ENCODE assay signal across 17 cellular contexts in genomic region chr14:64516969-64517368, GRCh38. TPM values are rescaled to one million over a fixed set of nuclear protein-coding genes. Genes with fewer than 3 reads are reported as not detected.
DNase-seq lines count a peak whose midpoint lies in the region; ATAC-seq and FAIRE-seq lines count a peak whose summit lies in the region.
"Had no signal": no experiment of that assay in that cellular context is flagged by ENCODE, and none has a peak within 500 bp of the region (broad histone marks: within the 10 kb centered on the region; RNA-seq: fewer than 3 reads in every experiment).

No MANE protein-coding gene starts in this region.

- FAIRE-seq in HTR-8/SVneo (lab: Jason Lieb, UNC): peak; percentile 97
- FAIRE-seq in RCC 7860 (lab: Jason Lieb, UNC): no peak
- FAIRE-seq: GM18507 had no signal

- intact Hi-C loops in left cardiac atrium (cut with DNase I): no loop called here

- no peak overlapping the region for H3K4me3 Mint-ChIP-seq in activated naive CD8-positive, alpha-beta T cell
- no peak overlapping the region for H3K4me3 Mint-ChIP-seq in activated naive CD8-positive, alpha-beta T cell treated with anti-CD3 and anti-CD28 coated beads for 36 hours
- H3K4me3 Mint-ChIP-seq in central memory CD8-positive, alpha-beta T cell: peak overlapping the region; percentile 37

- H3K27ac Mint-ChIP-seq in activated naive CD8-positive, alpha-beta T cell: peak overlapping the region; percentile 56
- no peak overlapping the region for H3K27ac Mint-ChIP-seq in activated naive CD8-positive, alpha-beta T cell treated with anti-CD3 and anti-CD28 coated beads for 36 hours
- peak overlapping the region; percentile 44 for H3K27ac Mint-ChIP-seq in central memory CD8-positive, alpha-beta T cell (ENCODE audit: low read depth)

- H3K9me3 Mint-ChIP-seq in activated naive CD8-positive, alpha-beta T cell (ENCODE audit: low read depth): no peaks in the 10 kb centered on the region
- no peaks in the 10 kb centered on the region for H3K9me3 Mint-ChIP-seq in activated naive CD8-positive, alpha-beta T cell treated with anti-CD3 and anti-CD28 coated beads for 36 hours
- no peaks in the 10 kb centered on the region for H3K9me3 Mint-ChIP-seq in central memory CD8-positive, alpha-beta T cell

- no peaks in the 10 kb centered on the region for H3K27me3 Mint-ChIP-seq in activated naive CD8-positive, alpha-beta T cell
- H3K27me3 Mint-ChIP-seq in activated naive CD8-positive, alpha-beta T cell treated with anti-CD3 and anti-CD28 coated beads for 36 hours: no peaks in the 10 kb centered on the region
- H3K27me3 Mint-ChIP-seq in central memory CD8-positive, alpha-beta T cell: no peaks in the 10 kb centered on the region

- peaks cover 60% of the 10 kb centered on the region for H3K4me1 Mint-ChIP-seq in activated naive CD8-positive, alpha-beta T cell (ENCODE audit: low read depth)
- peaks cover 39% of the 10 kb centered on the region for H3K4me1 Mint-ChIP-seq in activated naive CD8-positive, alpha-beta T cell treated with anti-CD3 and anti-CD28 coated beads for 36 hours
- peaks cover 46% of the 10 kb centered on the region for H3K4me1 Mint-ChIP-seq in central memory CD8-positive, alpha-beta T cell

- no peak for DNase-seq in activated naive CD8-positive, alpha-beta T cell treated with anti-CD3 and anti-CD28 coated beads for 36 hours
- DNase-seq in HTR-8/SVneo (ENCODE audit: insufficient read length, low spot score): no peak
- DNase-seq in central memory CD8-positive, alpha-beta T cell (ENCODE audit: low spot score in 2 of 2): no peak
- no peak for DNase-seq in cortex of kidney (lab: John Stamatoyannopoulos, UW)
- DNase-seq in left cardiac atrium: no peak
- no peak for DNase-seq in RCC 7860 (ENCODE audit: low spot score)
- DNase-seq: DMS 273 treated with DMSO at 0.1 percent for 48 hours; H7; Kasumi-1; NCI-H1436; NCI-H2081; NCI-H2227 treated with DMSO at 0.1 percent for 48 hours; NCI-H526; NK-92 treated with Interleukin-12 subunit alpha and Interleukin-12 subunit beta, amount 100 ng/mL, for 24 hours; PC-3 had no signal

- no peak for ATAC-seq in central memory CD8-positive, alpha-beta T cell (replicated peaks; ENCODE audit: extremely low read depth, poor library complexity, severe bottlenecking)
- ATAC-seq in left cardiac atrium: no peak
- ATAC-seq: PC-3 had no signal

- no peaks in the 10 kb centered on the region for H3K36me3 Mint-ChIP-seq in activated naive CD8-positive, alpha-beta T cell
- peaks cover 14% of the 10 kb centered on the region for H3K36me3 Mint-ChIP-seq in activated naive CD8-positive, alpha-beta T cell treated with anti-CD3 and anti-CD28 coated beads for 36 hours
- peaks cover 12% of the 10 kb centered on the region for H3K36me3 Mint-ChIP-seq in central memory CD8-positive, alpha-beta T cell (ENCODE audit: insufficient read depth)

RNA-seq across cellular contexts. Expression of gene ZBTB1, which starts 12.4 kb away (rescaled TPM):
- 10 to 100 TPM; 43.3 to 43.9 TPM for total RNA-seq in activated naive CD8-positive, alpha-beta T cell treated with anti-CD3 and anti-CD28 coated beads for 36 hours
- total RNA-seq in left cardiac atrium: 10 to 100 TPM; 23.2 to 23.7 TPM

RNA-seq across cellular contexts. Expression of gene ZBTB25, which starts 13.3 kb away (rescaled TPM):
- total RNA-seq in activated naive CD8-positive, alpha-beta T cell treated with anti-CD3 and anti-CD28 coated beads for 36 hours: 10 to 100 TPM; 24.0 to 26.0 TPM
- 10 to 100 TPM; 10.6 to 11.9 TPM for total RNA-seq in left cardiac atrium

RNA-seq across cellular contexts. Expression of gene HSPA2, which starts 23.6 kb away (rescaled TPM):
- 1 to 10 TPM; 1.9 to 2.0 TPM for total RNA-seq in activated naive CD8-positive, alpha-beta T cell treated with anti-CD3 and anti-CD28 coated beads for 36 hours
- total RNA-seq in left cardiac atrium: 10 to 100 TPM; 29.8 to 54.2 TPM

RNA-seq across cellular contexts. Expression of gene PPP1R36, which starts 32.8 kb away (rescaled TPM):
- total RNA-seq in activated naive CD8-positive, alpha-beta T cell treated with anti-CD3 and anti-CD28 coated beads for 36 hours: under 1 TPM; 0.18 to 0.25 TPM
- total RNA-seq in left cardiac atrium: under 1 TPM; 0.38 to 0.47 TPM

RNA-seq across cellular contexts. Expression of gene AKAP5, which starts 51.7 kb away (rescaled TPM):
- total RNA-seq in activated naive CD8-positive, alpha-beta T cell treated with anti-CD3 and anti-CD28 coated beads for 36 hours: 1 to 10 TPM; 1.2 to 1.4 TPM
- total RNA-seq in left cardiac atrium: under 1 TPM; 0.26 to 0.27 TPM

Comparison
In these comparisons a context has a peak if more than half of its experiments do, and no peak if none do; other contexts are left out.
1. RNA of gene HSPA2, which starts 23.6 kb away (total RNA-seq): 29.8 to 54.2 TPM in left cardiac atrium; 1.9 to 2.0 TPM in activated naive CD8-positive, alpha-beta T cell treated with anti-CD3 and anti-CD28 coated beads for 36 hours; every median in the first group is over 10 times any median in the second.